12 cellular contexts compared by ENCODE assay signal in genomic region chr2:234147335-234147861, GRCh38.
DNase-seq lines count a peak whose midpoint lies in the region; ATAC-seq and TF ChIP-seq lines count a peak whose summit lies in the region.
"Had no signal": no experiment of that assay in that cellular context is flagged by ENCODE, and none has a peak within 500 bp of the region (broad histone marks: within the 10 kb centered on the region; RNA-seq: fewer than 3 reads in every experiment).

No MANE protein-coding gene starts in this region.

- CTCF ChIA-PET in CD4-positive, alpha-beta T cell (lab: Charles Lee): interaction anchor here (0.9 to 1.4 kb wide), 2 partner anchors 12 to 352 kb away, joined by 3 to 5 read pairs; no protein-coding TSS in a partner anchor

- no peaks in the 10 kb centered on the region for H3K9me3 Mint-ChIP-seq in CD4-positive, alpha-beta T cell

- peak; percentile 91 for ATAC-seq in CD4-positive, alpha-beta T cell (ENCODE audit: poor library complexity)
- ATAC-seq in RWPE2 (ENCODE audit: low read depth) (no peak), sciatic nerve (no peak)

- no peak for TF ChIP-seq CTCF in CD4-positive, alpha-beta T cell (IDR thresholded peaks at IDR 0.05)
- TF ChIP-seq CTCF in RWPE2 (IDR thresholded peaks at IDR 0.05; ENCODE audit: poor library complexity, severe bottlenecking): no peak
- TF ChIP-seq CTCF in kidney epithelial cell (IDR thresholded peaks at IDR 0.05; ENCODE audit: insufficient read depth, low read length, poor library complexity, severe bottlenecking): no peak

- H3K27me3 ChIP-seq in CD4-positive, alpha-beta T cell (ENCODE audit: control insufficient read depth, insufficient read depth, low read length): no peaks in the 10 kb centered on the region
- no peaks in the 10 kb centered on the region for H3K27me3 ChIP-seq in RWPE2 (ENCODE audit: insufficient read depth, poor library complexity, severe bottlenecking)
- no peaks in the 10 kb centered on the region for H3K27me3 ChIP-seq in kidney epithelial cell (ENCODE audit: control insufficient read depth, insufficient read depth, low read length)

- no peaks in the 10 kb centered on the region for H3K27me3 Mint-ChIP-seq in CD4-positive, alpha-beta T cell

- H3K9me3 ChIP-seq in CD4-positive, alpha-beta T cell (ENCODE audit: control insufficient read depth, low read length): no peaks in the 10 kb centered on the region
- H3K9me3 ChIP-seq in RWPE2 (ENCODE audit: severe bottlenecking): no peaks in the 10 kb centered on the region

- peak overlapping the region; percentile 50 for H3K27ac Mint-ChIP-seq in CD4-positive, alpha-beta T cell

- POLR2A ChIA-PET in CD4-positive, alpha-beta T cell (lab: Charles Lee): interaction anchor here (0.8 to 1.7 kb wide), 5 partner anchors 145 to 353 kb away, joined by 3 to 6 read pairs (median 3); no protein-coding TSS in a partner anchor

- H3K4me1 ChIP-seq in RWPE2 (ENCODE audit: insufficient read depth, poor library complexity, severe bottlenecking): peaks cover 13% of the 10 kb centered on the region

- H3K36me3 Mint-ChIP-seq in CD4-positive, alpha-beta T cell (ENCODE audit: low read depth): no peaks in the 10 kb centered on the region

- H3K36me3 ChIP-seq in RWPE2 (ENCODE audit: low read depth) (no peaks in the 10 kb centered on the region), kidney epithelial cell (ENCODE audit: control insufficient read depth, insufficient read depth, low read length) (no peaks in the 10 kb centered on the region)

- H3K4me3 ChIP-seq in RWPE2 (ENCODE audit: severe bottlenecking) (no peak overlapping the region), kidney epithelial cell (ENCODE audit: low read depth, low read length) (no peak overlapping the region)
- H3K4me3 ChIP-seq: coronary artery had no signal

- H3K27ac ChIP-seq in CD4-positive, alpha-beta T cell (ENCODE audit: low read depth, low read length): no peak overlapping the region
- H3K27ac ChIP-seq in RWPE2 (ENCODE audit: poor library complexity, severe bottlenecking): peak overlapping the region; percentile 81
- H3K27ac ChIP-seq: coronary artery had no signal

- H3K4me1 Mint-ChIP-seq in CD4-positive, alpha-beta T cell (ENCODE audit: low read depth): peaks cover 66% of the 10 kb centered on the region

- peak overlapping the region; percentile 73 for H3K4me3 Mint-ChIP-seq in CD4-positive, alpha-beta T cell

- intact Hi-C loops in CD4-positive, alpha-beta T cell (cut with DNase I, micrococcal nuclease): no loop called here
- intact Hi-C loops in sciatic nerve (cut with DNase I): no loop called here

- no peak for DNase-seq in CD4-positive, alpha-beta T cell
- DNase-seq in Daoy (ENCODE audit: low read depth): peak; percentile 49
- no peak for DNase-seq in RWPE2 (ENCODE audit: low spot score)
- peak; percentile 96 for DNase-seq in kidney epithelial cell (ENCODE audit: low read depth)
- DNase-seq in OCI-M2 (lab: John Stamatoyannopoulos, UW; ENCODE audit: unreplicated experiment): no peak
- DNase-seq in sciatic nerve (ENCODE audit: low spot score): no peak
- no peak for DNase-seq in NCI-H1092 treated with DMSO at 0.1 percent for 48 hours (lab: John Stamatoyannopoulos, UW)
- DNase-seq: activated effector memory CD4-positive, alpha-beta T cell treated with anti-CD3 and anti-CD28 coated beads, Interleukin-2, amount 50 U/mL, for 16 hours; kidney; NCI-H1694 treated with DMSO at 0.1 percent for 48 hours; stimulated activated CD4-positive, alpha-beta T cell treated with anti-CD3 and anti-CD28 coated beads, Interleukin-15, amount 100 ng/mL, for 24 hours had no signal

Comparison
In these comparisons a context has a peak if more than half of its experiments do, and no peak if none do; other contexts are left out.
1. DNase-seq: peak in Daoy (single experiment) and kidney epithelial cell (single experiment); none in CD4-positive, alpha-beta T cell (0 of 10), RWPE2 (single experiment), OCI-M2 (single experiment), sciatic nerve (single experiment) and NCI-H1092 treated with DMSO at 0.1 percent for 48 hours (single experiment).